ENCODE assay signal across 36 cellular contexts in genomic region chr6:12640438-12640837, GRCh38.
"Had no signal": no experiment of that assay in that cellular context is flagged by ENCODE, and none has a peak within 500 bp of the region (broad histone marks: within the 10 kb centered on the region; RNA-seq: fewer than 3 reads in every experiment).

No MANE protein-coding gene starts in this region.

- H3K4me1 ChIP-seq: adrenal gland, body of pancreas, breast epithelium had no signal

- H3K27ac ChIP-seq: adrenal gland, body of pancreas, brain microvascular endothelial cell, breast epithelium, VCaP had no signal

- ATAC-seq: activated CD8-positive, alpha-beta T cell treated with anti-CD3 and anti-CD28 coated beads for 36 hours; activated naive CD4-positive, alpha-beta T cell treated with anti-CD3 and anti-CD28 coated beads, Interleukin-2, amount 50 U/mL, for 72 hours; activated T-cell treated with anti-CD3 and anti-CD28 coated beads, Interleukin-2, amount 50 U/mL, for 4 hours; activated T-cell treated with anti-CD3 and anti-CD28 coated beads, Interleukin-2, amount 50 U/mL, for 72 hours; activated T-helper 17 cell treated with anti-CD3 and anti-CD28 coated beads, Interleukin-2, amount 50 U/mL, for 72 hours; body of pancreas had no signal

- FAIRE-seq: astrocyte had no signal

- H3K9me3 Mint-ChIP-seq: activated T-helper 17 cell treated with anti-CD3 and anti-CD28 coated beads, Interleukin-2, amount 50 U/mL, for 72 hours had no signal

- H3K4me3 ChIP-seq: adrenal gland, body of pancreas, breast epithelium had no signal

- H3K27me3 ChIP-seq: body of pancreas, brain microvascular endothelial cell, breast epithelium had no signal

- H3K9me3 ChIP-seq: body of pancreas, breast epithelium had no signal

- H3K4me3 Mint-ChIP-seq: activated B cell treated with CpG ODN at 0.5 μM for 24 hours; activated CD4-positive, alpha-beta memory T cell treated with anti-CD3 and anti-CD28 coated beads for 36 hours; activated CD4-positive, alpha-beta T cell treated with anti-CD3 and anti-CD28 coated beads, Interleukin-2, amount 10 ng/mL, durations not matched to agents 24 days and 14 days; activated CD8-positive, alpha-beta T cell treated with anti-CD3 and anti-CD28 coated beads for 36 hours; activated naive CD4-positive, alpha-beta T cell treated with anti-CD3 and anti-CD28 coated beads for 36 hours; activated naive CD8-positive, alpha-beta T cell treated with anti-CD3 and anti-CD28 coated beads for 36 hours; activated T-cell treated with anti-CD3 and anti-CD28 coated beads, Interleukin-2, amount 50 U/mL, for 4 hours; activated T-cell treated with anti-CD3 and anti-CD28 coated beads, Interleukin-2, amount 50 U/mL, for 72 hours; activated T-helper 1 cell treated with anti-CD3 and anti-CD28 coated beads, Interleukin-12 subunit alpha, Interleukin-12 subunit beta, Interleukin-2, Interleukin-4 antibody, amounts not matched to agents 30 ng/mL and 10 ng/mL and 1 ng/mL, durations not matched to agents 14 hours and 24 hours and 36 hours; activated T-helper 17 cell treated with anti-CD3 and anti-CD28 coated beads, Interleukin-2, amount 50 U/mL, for 72 hours; T-helper 1 cell treated with Interleukin-12 subunit alpha and Interleukin-12 subunit beta and Interleukin-4 antibody, amounts not matched to agents 30 μg/mL and 1 μg/mL, for 36 hours; T-helper 2 cell treated with Interferon-gamma antibody and Interleukin-4, amounts not matched to agents 5 μg/mL and 100 μg/mL, for 36 hours had no signal

- H3K36me3 Mint-ChIP-seq: activated CD4-positive, alpha-beta memory T cell treated with anti-CD3 and anti-CD28 coated beads for 36 hours; activated naive CD4-positive, alpha-beta T cell treated with anti-CD3 and anti-CD28 coated beads, Interleukin-2, amount 50 U/mL, for 72 hours; activated naive CD8-positive, alpha-beta T cell treated with anti-CD3 and anti-CD28 coated beads for 36 hours had no signal

- H3K36me3 ChIP-seq: adrenal gland, brain microvascular endothelial cell, breast epithelium had no signal

- H3K27ac Mint-ChIP-seq: activated B cell treated with CpG ODN at 0.5 μM for 24 hours; activated CD4-positive, alpha-beta memory T cell treated with anti-CD3 and anti-CD28 coated beads for 36 hours; activated CD4-positive, alpha-beta T cell treated with anti-CD3 and anti-CD28 coated beads, Interleukin-2, amount 10 ng/mL, durations not matched to agents 24 days and 14 days; activated CD8-positive, alpha-beta T cell treated with anti-CD3 and anti-CD28 coated beads for 36 hours; activated naive CD4-positive, alpha-beta T cell treated with anti-CD3 and anti-CD28 coated beads for 36 hours; activated naive CD4-positive, alpha-beta T cell treated with anti-CD3 and anti-CD28 coated beads, Interleukin-2, amount 50 U/mL, for 72 hours; activated naive CD8-positive, alpha-beta T cell treated with anti-CD3 and anti-CD28 coated beads for 36 hours; activated T-cell treated with anti-CD3 and anti-CD28 coated beads, Interleukin-2, amount 50 U/mL, for 72 hours; activated T-helper 1 cell treated with anti-CD3 and anti-CD28 coated beads, Interleukin-12 subunit alpha, Interleukin-12 subunit beta, Interleukin-2, Interleukin-4 antibody, amounts not matched to agents 30 ng/mL and 10 ng/mL and 1 ng/mL, durations not matched to agents 14 hours and 24 hours and 36 hours; activated T-helper 17 cell treated with anti-CD3 and anti-CD28 coated beads, Interleukin-2, amount 50 U/mL, for 72 hours; T-helper 1 cell treated with Interleukin-12 subunit alpha and Interleukin-12 subunit beta and Interleukin-4 antibody, amounts not matched to agents 30 μg/mL and 1 μg/mL, for 36 hours; T-helper 2 cell treated with Interferon-gamma antibody and Interleukin-4, amounts not matched to agents 5 μg/mL and 100 μg/mL, for 36 hours had no signal

- DNase-seq: activated B cell treated with CpG ODN at 0.5 μM for 24 hours; activated CD4-positive, alpha-beta memory T cell treated with anti-CD3 and anti-CD28 coated beads for 36 hours; activated CD4-positive, alpha-beta T cell treated with anti-CD3 and anti-CD28 coated beads for 4 hours; activated CD4-positive, alpha-beta T cell treated with anti-CD3 and anti-CD28 coated beads, Interleukin-2, amount 10 ng/mL, durations not matched to agents 24 days and 14 days; activated CD4-positive, alpha-beta T cell treated with anti-CD3 and anti-CD28 coated beads, Interleukin-2, amount 50 U/mL, for 1 hour; activated CD4-positive, alpha-beta T cell treated with anti-CD3 and anti-CD28 coated beads, Interleukin-2, amount 50 U/mL, for 4 hours; activated CD4-positive, CD25-positive, alpha-beta regulatory T cell treated with anti-CD3 and anti-CD28 coated beads, Interleukin-2, amount 50 U/mL, for 72 hours; activated CD8-positive, alpha-beta memory T cell treated with anti-CD3 and anti-CD28 coated beads, Interleukin-2, amount 50 U/mL, for 4 hours; activated CD8-positive, alpha-beta T cell treated with anti-CD3 and anti-CD28 coated beads for 36 hours; activated effector memory CD4-positive, alpha-beta T cell treated with anti-CD3 and anti-CD28 coated beads, Interleukin-2, amount 50 U/mL, for 16 hours; activated gamma-delta T cell treated with Interleukin-2 at 50 U/mL for 16 hours; activated naive CD4-positive, alpha-beta T cell; activated naive CD4-positive, alpha-beta T cell treated with anti-CD3 and anti-CD28 coated beads for 36 hours; activated naive CD4-positive, alpha-beta T cell treated with anti-CD3 and anti-CD28 coated beads, Interleukin-2, amount 50 U/mL, for 16 hours; activated naive CD8-positive, alpha-beta T cell treated with anti-CD3 and anti-CD28 coated beads for 36 hours; activated T-cell treated with anti-CD3 and anti-CD28 coated beads for 4 hours; activated T-cell treated with anti-CD3 and anti-CD28 coated beads, Interleukin-2, amount 50 U/mL, for 1 hour; activated T-cell treated with anti-CD3 and anti-CD28 coated beads, Interleukin-2, amount 50 U/mL, for 4 hours; activated T-cell treated with anti-CD3 and anti-CD28 coated beads, Interleukin-2, amount 50 U/mL, for 72 hours; adrenal gland; amniotic stem cell; aorta; body of pancreas; brain microvascular endothelial cell; central memory CD4-positive, alpha-beta T cell; T-helper 1 cell; T-helper 2 cell; T-helper 9 cell had no signal
